12 cellular contexts compared by ENCODE assay signal in genomic region chr5:14996997-14997396, GRCh38.
DNase-seq lines count a peak whose midpoint lies in the region; ATAC-seq lines count a peak whose summit lies in the region.
"Had no signal": no experiment of that assay in that cellular context is flagged by ENCODE, and none has a peak within 500 bp of the region (broad histone marks: within the 10 kb centered on the region; RNA-seq: fewer than 3 reads in every experiment).

No MANE protein-coding gene starts in this region.

- peaks cover 5% of the 10 kb centered on the region for H3K27me3 Mint-ChIP-seq in dendritic cell treated with granulocyte-macrophage colony-stimulating factor and Interleukin-4, amounts not matched to agents 40 ng/mL and 50 ng/mL, for 4 days

- H3K36me3 Mint-ChIP-seq in dendritic cell treated with granulocyte-macrophage colony-stimulating factor and Interleukin-4, amounts not matched to agents 40 ng/mL and 50 ng/mL, for 4 days (ENCODE audit: low read depth): no peaks in the 10 kb centered on the region
- H3K36me3 Mint-ChIP-seq: natural killer cell had no signal

- no peak overlapping the region for H3K4me3 Mint-ChIP-seq in dendritic cell treated with granulocyte-macrophage colony-stimulating factor and Interleukin-4, amounts not matched to agents 40 ng/mL and 50 ng/mL, for 4 days
- H3K4me3 Mint-ChIP-seq: natural killer cell had no signal

- H3K27ac Mint-ChIP-seq in dendritic cell treated with granulocyte-macrophage colony-stimulating factor and Interleukin-4, amounts not matched to agents 40 ng/mL and 50 ng/mL, for 4 days: peak overlapping the region; percentile 87
- H3K27ac Mint-ChIP-seq: natural killer cell had no signal

- intact Hi-C loops in dendritic cell treated with granulocyte-macrophage colony-stimulating factor and Interleukin-4, amounts not matched to agents 40 ng/mL and 50 ng/mL, for 4 days (cut with micrococcal nuclease): no loop called here
- intact Hi-C loops in head of caudate nucleus (cut with DNase I): no loop called here

- H3K9me3 Mint-ChIP-seq in dendritic cell treated with granulocyte-macrophage colony-stimulating factor and Interleukin-4, amounts not matched to agents 40 ng/mL and 50 ng/mL, for 4 days: no peaks in the 10 kb centered on the region

- ATAC-seq in GM18868 (IDR thresholded peaks at IDR 0.05; ENCODE audit: unreplicated experiment) (peak; percentile 91), GM21576 (IDR thresholded peaks at IDR 0.05; ENCODE audit: unreplicated experiment) (peak; percentile 79), HG03159 (IDR thresholded peaks at IDR 0.05; ENCODE audit: unreplicated experiment) (peak; percentile 89)
- ATAC-seq: natural killer cell had no signal

- peaks cover 49% of the 10 kb centered on the region for H3K4me1 Mint-ChIP-seq in dendritic cell treated with granulocyte-macrophage colony-stimulating factor and Interleukin-4, amounts not matched to agents 40 ng/mL and 50 ng/mL, for 4 days (ENCODE audit: low read depth)

- DNase-seq in HUDEP-2 (lab: John Stamatoyannopoulos, UW; ENCODE audit: unreplicated experiment in 76 of 76) (no peak), head of caudate nucleus (no peak), NCI-H446 (lab: John Stamatoyannopoulos, UW) (no peak)
- DNase-seq in activated T-cell treated with anti-CD3 and anti-CD28 coated beads, Interleukin-2, amount 50 U/mL, for 1 hour: no peak
- DNase-seq: activated CD4-positive, alpha-beta T cell treated with anti-CD3 and anti-CD28 coated beads, Interleukin-2, amount 50 U/mL, for 1 hour; amniotic stem cell; GM23248; natural killer cell had no signal
